Comparison of ENCODE assay signal across 8 cellular contexts in genomic region chr9:128504485-128505413, GRCh38. TPM values are rescaled to one million over a fixed set of nuclear protein-coding genes. Genes with fewer than 3 reads are reported as not detected.
DNase-seq lines count a peak whose midpoint lies in the region; TF ChIP-seq lines count a peak whose summit lies in the region.

A gene with protein sequence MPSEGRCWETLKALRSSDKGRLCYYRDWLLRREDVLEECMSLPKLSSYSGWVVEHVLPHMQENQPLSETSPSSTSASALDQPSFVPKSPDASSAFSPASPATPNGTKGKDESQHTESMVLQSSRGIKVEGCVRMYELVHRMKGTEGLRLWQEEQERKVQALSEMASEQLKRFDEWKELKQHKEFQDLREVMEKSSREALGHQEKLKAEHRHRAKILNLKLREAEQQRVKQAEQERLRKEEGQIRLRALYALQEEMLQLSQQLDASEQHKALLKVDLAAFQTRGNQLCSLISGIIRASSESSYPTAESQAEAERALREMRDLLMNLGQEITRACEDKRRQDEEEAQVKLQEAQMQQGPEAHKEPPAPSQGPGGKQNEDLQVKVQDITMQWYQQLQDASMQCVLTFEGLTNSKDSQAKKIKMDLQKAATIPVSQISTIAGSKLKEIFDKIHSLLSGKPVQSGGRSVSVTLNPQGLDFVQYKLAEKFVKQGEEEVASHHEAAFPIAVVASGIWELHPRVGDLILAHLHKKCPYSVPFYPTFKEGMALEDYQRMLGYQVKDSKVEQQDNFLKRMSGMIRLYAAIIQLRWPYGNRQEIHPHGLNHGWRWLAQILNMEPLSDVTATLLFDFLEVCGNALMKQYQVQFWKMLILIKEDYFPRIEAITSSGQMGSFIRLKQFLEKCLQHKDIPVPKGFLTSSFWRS (plus strand): TSS chr9:128504719. CDS start chr9:128504806, 87 bp downstream.

- no peak within 1 kb of the TSS for H3K23ac ChIP-seq in H9 (ENCODE audit: insufficient read length, low read depth, low read length)

- H3K27ac ChIP-seq in H9 (ENCODE audit: insufficient read length, low read depth, low read length), result no peak within 1 kb of the TSS

- no peak within 1 kb of the TSS for H3K56ac ChIP-seq in H9 (ENCODE audit: insufficient read length, low read depth, low read length)

- H2BK15ac ChIP-seq in H9 (ENCODE audit: low read depth, low read length), result no peak within 1 kb of the TSS

- WGBS in H9 (ENCODE audit: extremely low coverage, insufficient read length, low lambda C conversion rate), result no CpG with 5 or more reads among the region's 64 CpGs

- H2BK20ac ChIP-seq in H9 (ENCODE audit: low read depth, low read length, poor library complexity, severe bottlenecking), result no peak within 1 kb of the TSS

- peak within 1 kb of the TSS; percentile 90 for H3K4me3 ChIP-seq in MG63
- H3K4me3 ChIP-seq in fibroblast of the aortic adventitia (ENCODE audit: low read depth, low read length), result peak within 1 kb of the TSS; percentile 99

- no peak within 1 kb of the TSS for H3K4ac ChIP-seq in H9 (ENCODE audit: low read depth, low read length)

- H3K36me3 ChIP-seq in ES-I3 (ENCODE audit: insufficient read depth, low read length) (peaks cover 2% of the 10 kb centered on the region; the same call in 1 of the 2 replicates), MG63 (peaks cover 16% of the 10 kb centered on the region; the same call in 1 of the 2 replicates)

- H3K9ac ChIP-seq in ES-I3 (ENCODE audit: low read depth, low read length), result peak within 1 kb of the TSS; percentile 83
- H3K9ac ChIP-seq in H9 (ENCODE audit: extremely low read depth, insufficient read length, low read length), result peak within 1 kb of the TSS; percentile 68

- H3K9me3 ChIP-seq in ES-I3 (ENCODE audit: control insufficient read depth, insufficient read depth, low read length) (no peaks in the 10 kb centered on the region), H9 (ENCODE audit: control insufficient read depth, low read depth, low read length) (no peaks in the 10 kb centered on the region), MG63 (no peaks in the 10 kb centered on the region)

- no peak within 1 kb of the TSS for H3K14ac ChIP-seq in H9 (ENCODE audit: insufficient read depth, low read length)

- no peaks in the 10 kb centered on the region for H3K79me2 ChIP-seq in H9 (ENCODE audit: insufficient read depth, low read length)

- no peak for TF ChIP-seq CTCF in H9 (conservative IDR thresholded peaks at IDR 0.05)
- TF ChIP-seq CTCF in fibroblast of the aortic adventitia (IDR thresholded peaks at IDR 0.05; ENCODE audit: insufficient read depth, low read length), result no peak
- no peak for TF ChIP-seq CTCF in nephron (IDR thresholded peaks at IDR 0.05; ENCODE audit: unreplicated experiment in 3 of 3)

- H3K18ac ChIP-seq in H9 (ENCODE audit: insufficient read length, low read depth, low read length), result peak within 1 kb of the TSS; percentile 23

- no peaks in the 10 kb centered on the region for H3K9me3 Mint-ChIP-seq in H9
- no peaks in the 10 kb centered on the region for H3K9me3 Mint-ChIP-seq in nephron
- no peaks in the 10 kb centered on the region for H3K9me3 Mint-ChIP-seq in stimulated activated naive CD8-positive, alpha-beta T cell treated with anti-CD3 and anti-CD28 coated beads, Interleukin-15, Interleukin-2, amounts not matched to agents 100 ng/mL and 50 ng/mL, for 24 hours

- H3K27me3 Mint-ChIP-seq in H9 (ENCODE audit: low read depth) (no peaks in the 10 kb centered on the region), nephron (ENCODE audit: low read depth) (no peaks in the 10 kb centered on the region)
- no peaks in the 10 kb centered on the region for H3K27me3 Mint-ChIP-seq in stimulated activated naive CD8-positive, alpha-beta T cell treated with anti-CD3 and anti-CD28 coated beads, Interleukin-15, Interleukin-2, amounts not matched to agents 100 ng/mL and 50 ng/mL, for 24 hours

- no peak within 1 kb of the TSS for H4K91ac ChIP-seq in H9 (ENCODE audit: insufficient read length, low read depth, low read length)

- H3K36me3 Mint-ChIP-seq in H9 (ENCODE audit: insufficient read depth in 1 of 3, low read depth in 3 of 3) (peaks cover 1 to 17% (median 5%) of the 10 kb centered on the region in 3 experiments; a peak in 4 of 7 replicates), nephron (ENCODE audit: low read depth) (peaks cover 30% of the 10 kb centered on the region)
- H3K36me3 Mint-ChIP-seq in stimulated activated naive CD8-positive, alpha-beta T cell treated with anti-CD3 and anti-CD28 coated beads, Interleukin-15, Interleukin-2, amounts not matched to agents 100 ng/mL and 50 ng/mL, for 24 hours (ENCODE audit: low read depth), result peaks cover 39% of the 10 kb centered on the region

- no peak within 1 kb of the TSS for H3T11ph ChIP-seq in H9 (ENCODE audit: low read length)

- H2AFZ ChIP-seq in H9 (ENCODE audit: low read length), result peak within 1 kb of the TSS; percentile 56

- H4K5ac ChIP-seq in H9 (ENCODE audit: insufficient read length, low read depth, low read length), result no peak within 1 kb of the TSS

- no peak within 1 kb of the TSS for H2BK12ac ChIP-seq in H9 (ENCODE audit: insufficient read length, low read depth, low read length)

- H2AK5ac ChIP-seq in H9 (ENCODE audit: insufficient read length, low read length), result no peak within 1 kb of the TSS

- no peaks in the 10 kb centered on the region for H4K20me1 ChIP-seq in H9 (ENCODE audit: control insufficient read depth, insufficient read depth, insufficient read length)

- H3K4me1 Mint-ChIP-seq in H9 (peaks cover 4 to 8% of the 10 kb centered on the region in 2 experiments), nephron (peaks cover 24% of the 10 kb centered on the region)
- H3K4me1 Mint-ChIP-seq in stimulated activated naive CD8-positive, alpha-beta T cell treated with anti-CD3 and anti-CD28 coated beads, Interleukin-15, Interleukin-2, amounts not matched to agents 100 ng/mL and 50 ng/mL, for 24 hours (ENCODE audit: low read depth), result peaks cover 31% of the 10 kb centered on the region

- H3K4me3 Mint-ChIP-seq in H9 (peak within 1 kb of the TSS; percentile 99 to 100), nephron (peak within 1 kb of the TSS; percentile 99 to 100 (median 99))
- peak within 1 kb of the TSS; percentile 94 for H3K4me3 Mint-ChIP-seq in stimulated activated naive CD8-positive, alpha-beta T cell treated with anti-CD3 and anti-CD28 coated beads, Interleukin-15, Interleukin-2, amounts not matched to agents 100 ng/mL and 50 ng/mL, for 24 hours

- H3K27me3 ChIP-seq in H9 (ENCODE audit: insufficient read depth, low read length) (no peaks in the 10 kb centered on the region), MG63 (no peaks in the 10 kb centered on the region)

- H4K8ac ChIP-seq in H9 (replicated peaks; ENCODE audit: insufficient read length, low read depth, low read length), result no peak within 1 kb of the TSS

- H3K4me1 ChIP-seq in ES-I3 (ENCODE audit: insufficient read depth, low read length), result peaks cover 5% of the 10 kb centered on the region; the same call in 1 of the 2 replicates
- H3K4me1 ChIP-seq in H9 (ENCODE audit: insufficient read depth, low read length), result no peaks in the 10 kb centered on the region

- H3K27ac Mint-ChIP-seq in H9, result peak within 1 kb of the TSS; percentile 92 to 98 (median 96)
- peak within 1 kb of the TSS; percentile 84 to 95 (median 87) for H3K27ac Mint-ChIP-seq in nephron
- peak within 1 kb of the TSS; percentile 95 for H3K27ac Mint-ChIP-seq in stimulated activated naive CD8-positive, alpha-beta T cell treated with anti-CD3 and anti-CD28 coated beads, Interleukin-15, Interleukin-2, amounts not matched to agents 100 ng/mL and 50 ng/mL, for 24 hours

- H2BK5ac ChIP-seq in H9 (ENCODE audit: insufficient read length, low read length), result no peak within 1 kb of the TSS

- H3K79me1 ChIP-seq in H9 (ENCODE audit: insufficient read depth, low read depth, low read length, poor library complexity, severe bottlenecking), result no peaks in the 10 kb centered on the region

- peaks cover 14% of the 10 kb centered on the region for H3K23me2 ChIP-seq in H9 (ENCODE audit: insufficient read length, low read depth, low read length, poor library complexity, severe bottlenecking)

- H3K4me2 ChIP-seq in H9 (ENCODE audit: insufficient read depth, insufficient read length, low read length), result peak within 1 kb of the TSS; percentile 77

- H2BK120ac ChIP-seq in H9 (ENCODE audit: low read depth, low read length, poor library complexity, severe bottlenecking), result no peak within 1 kb of the TSS

- DNase-seq in H9, result peak; percentile 95
- DNase-seq in MG63, result peak; percentile 91
- DNase-seq in SHP77 (lab: John Stamatoyannopoulos, UW), result peak; percentile 83 to 89
- peak; percentile 96 for DNase-seq in activated effector memory CD4-positive, alpha-beta T cell treated with Interleukin-2 at 50 U/mL for 16 hours
- DNase-seq in fibroblast of the aortic adventitia (ENCODE audit: low read depth), result peak; percentile 89

RNA-seq across cellular contexts. Expression of the gene that starts here (rescaled TPM):
- 17.9 and 19.0 TPM in 2 replicates for total RNA-seq in H9 (2021)
- 58.5 and 60.3 TPM in 2 replicates for total RNA-seq in MG63 (2014; rRNA removed; shearing (Covaris generic); ENCODE audit: low replicate concordance)
- 15.9 and 42.6 TPM in 2 replicates for total RNA-seq in fibroblast of the aortic adventitia (ENCODE audit: low replicate concordance)
